Comparison of ENCODE assay signal across 12 cellular contexts in genomic region chr12:75509621-75510020, GRCh38. TPM values are rescaled to one million over a fixed set of nuclear protein-coding genes. Genes with fewer than 3 reads are reported as not detected.
DNase-seq lines count a peak whose midpoint lies in the region; ATAC-seq and TF ChIP-seq lines count a peak whose summit lies in the region.
"Had no signal": no experiment of that assay in that cellular context is flagged by ENCODE, and none has a peak within 500 bp of the region (broad histone marks: within the 10 kb centered on the region; RNA-seq: fewer than 3 reads in every experiment).

No MANE protein-coding gene starts in this region.

- no peak for DNase-seq in activated naive CD4-positive, alpha-beta T cell treated with anti-CD3 and anti-CD28 coated beads for 36 hours
- no peak for DNase-seq in activated naive CD4-positive, alpha-beta T cell treated with Interleukin-2 at 50 U/mL for 16 hours
- DNase-seq in Panc1 (ENCODE audit: low read depth, low spot score) (no peak), epithelial cell of prostate (ENCODE audit: low read depth, low spot score) (peak; percentile 10), DMS153 (lab: John Stamatoyannopoulos, UW) (no peak), hepatic stellate cell (ENCODE audit: low spot score) (no peak)
- DNase-seq: amygdala, KG1, retina had no signal

- no TSS peak for BruUV-seq in Panc1 (replicated peaks; lab: Mats Ljungman, UMichigan)

- H3K4me1 ChIP-seq in Panc1 (ENCODE audit: control insufficient read depth, insufficient read depth, low read length), result peaks cover 41% of the 10 kb centered on the region
- H3K4me1 ChIP-seq in skeletal muscle satellite cell (ENCODE audit: control insufficient read depth, insufficient read depth, low read length), result peaks cover 22% of the 10 kb centered on the region

- H3K36me3 ChIP-seq in Panc1 (ENCODE audit: control insufficient read depth, insufficient read depth, low read length) (peaks cover 23% of the 10 kb centered on the region), skeletal muscle satellite cell (ENCODE audit: insufficient read depth, low read length) (peaks cover 9% of the 10 kb centered on the region)

- no peak for TF ChIP-seq CTCF in Panc1 (IDR thresholded peaks at IDR 0.05)

- intact Hi-C loops in activated naive CD4-positive, alpha-beta T cell treated with anti-CD3 and anti-CD28 coated beads for 36 hours (cut with micrococcal nuclease), result loop anchor here (2.0 to 10.0 kb wide), 4 partner anchors 821 to 1555 kb away; partner anchors contain the start of genes E2F7 and ZDHHC17
- intact Hi-C loops in Panc1 (cut with micrococcal nuclease; ENCODE audit: unreplicated experiment), result loop anchor here (5.0 kb wide), 2 partner anchors 213 to 518 kb away; no protein-coding TSS in a partner anchor

- H3K4me3 Mint-ChIP-seq in activated naive CD4-positive, alpha-beta T cell treated with anti-CD3 and anti-CD28 coated beads for 36 hours, result peak overlapping the region; percentile 95

- no peaks in the 10 kb centered on the region for H3K27me3 Mint-ChIP-seq in activated naive CD4-positive, alpha-beta T cell treated with anti-CD3 and anti-CD28 coated beads for 36 hours (ENCODE audit: low read depth)

- CTCF ChIA-PET in activated naive CD4-positive, alpha-beta T cell treated with anti-CD3 and anti-CD28 coated beads for 36 hours (lab: Charles Lee), result interaction anchor here (0.7 to 4.0 kb wide), 4 partner anchors 25 to 529 kb away, joined by 3 to 25 read pairs (median 5); no protein-coding TSS in a partner anchor
- CTCF ChIA-PET in Panc1 (lab: Charles Lee), result interaction anchor here (0.6 kb wide), 2 partner anchors 230 to 515 kb away, joined by 3 to 5 read pairs; no protein-coding TSS in a partner anchor

- in situ Hi-C loops in Panc1 (cut with HindIII; ENCODE audit: low pct_unique_long_range_greater_than_20kb, low sequenced_read_pairs), result no loop called here

- H3K27me3 ChIP-seq in Panc1 (ENCODE audit: control insufficient read depth, insufficient read depth, low read length) (no peaks in the 10 kb centered on the region), skeletal muscle satellite cell (ENCODE audit: control insufficient read depth, insufficient read depth, low read length) (no peaks in the 10 kb centered on the region)

- H3K9me3 ChIP-seq in Panc1 (ENCODE audit: control insufficient read depth, insufficient read depth, low read depth, low read length) (no peaks in the 10 kb centered on the region), skeletal muscle satellite cell (replicated peaks; ENCODE audit: low read length) (no peaks in the 10 kb centered on the region)

- H3K27ac ChIP-seq in Panc1 (ENCODE audit: low read length), result peak overlapping the region; percentile 100
- peak overlapping the region; percentile 60 for H3K27ac ChIP-seq in epithelial cell of prostate

- ATAC-seq in Panc1, result no peak
- ATAC-seq in HG03457 (IDR thresholded peaks at IDR 0.05; ENCODE audit: unreplicated experiment), result no peak
- ATAC-seq: left lobe of liver had no signal

- H3K4me1 Mint-ChIP-seq in activated naive CD4-positive, alpha-beta T cell treated with anti-CD3 and anti-CD28 coated beads for 36 hours (ENCODE audit: low read depth), result peaks cover 32% of the 10 kb centered on the region

- peaks cover 16% of the 10 kb centered on the region for H3K36me3 Mint-ChIP-seq in activated naive CD4-positive, alpha-beta T cell treated with anti-CD3 and anti-CD28 coated beads for 36 hours (ENCODE audit: low read depth)

- H3K27ac Mint-ChIP-seq in activated naive CD4-positive, alpha-beta T cell treated with anti-CD3 and anti-CD28 coated beads for 36 hours, result peak overlapping the region; percentile 98

- H3K9ac ChIP-seq in skeletal muscle satellite cell (ENCODE audit: low read depth, low read length), result peak overlapping the region; percentile 89

- POLR2A ChIA-PET in Panc1 (lab: Charles Lee), result interaction anchor here (0.7 to 0.9 kb wide), 2 partner anchors 518 to 522 kb away, joined by 3 to 7 read pairs; partner anchors contain the start of gene PHLDA1

- peak overlapping the region; percentile 84 to 99 for H3K4me3 ChIP-seq in Panc1 (ENCODE audit: low read depth in 2 of 2, low read length in 2 of 2)
- H3K4me3 ChIP-seq in skeletal muscle satellite cell (ENCODE audit: low read length), result no peak overlapping the region

- H3K4me2 ChIP-seq in skeletal muscle satellite cell (ENCODE audit: low read length), result peak overlapping the region; percentile 86

- H3K9me3 Mint-ChIP-seq in activated naive CD4-positive, alpha-beta T cell treated with anti-CD3 and anti-CD28 coated beads for 36 hours, result no peaks in the 10 kb centered on the region

RNA-seq across cellular contexts. Expression of gene KRR1, which starts 1.8 kb away (rescaled TPM):
- 10 to 100 TPM; 81.1 to 83.9 TPM for total RNA-seq in activated naive CD4-positive, alpha-beta T cell treated with anti-CD3 and anti-CD28 coated beads for 36 hours
- total RNA-seq in Panc1 (2021; ENCODE audit: unreplicated experiment), result 161 TPM
- 60.4 TPM for polyA plus RNA-seq in Panc1 (2012; ENCODE audit: insufficient read length)
- 22.5 and 27.4 TPM in 2 replicates for total RNA-seq in skeletal muscle satellite cell (2012; rRNA removed)

RNA-seq across cellular contexts. Expression of gene GLIPR1, which starts 29.1 kb away (rescaled TPM):
- 1 to 10 TPM; 1.3 to 1.5 TPM for total RNA-seq in activated naive CD4-positive, alpha-beta T cell treated with anti-CD3 and anti-CD28 coated beads for 36 hours
- 11.5 TPM for total RNA-seq in Panc1 (2021; ENCODE audit: unreplicated experiment)
- polyA plus RNA-seq in Panc1 (2012; ENCODE audit: insufficient read length), result 9.7 TPM
- total RNA-seq in skeletal muscle satellite cell (2012; rRNA removed), result 128 and 135 TPM in 2 replicates
